In the genomic region with DNA sequence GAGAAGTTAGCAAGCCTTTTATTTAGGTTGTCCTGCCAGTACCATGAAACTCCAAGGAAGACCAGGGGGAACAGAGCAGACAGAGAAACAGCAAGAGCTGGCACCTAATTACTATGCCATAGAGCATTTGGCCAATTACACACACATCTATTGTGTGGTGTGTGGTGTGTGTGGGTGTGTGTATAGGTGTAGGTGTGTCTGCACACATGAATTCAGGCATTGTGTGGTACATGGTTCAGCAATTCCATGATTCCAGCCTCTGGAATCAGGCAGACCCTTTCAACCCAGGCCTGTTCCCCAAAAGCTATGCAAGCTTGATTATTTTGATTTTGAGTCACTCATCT, we compare ENCODE assay signal across 25 cellular contexts. TPM values are rescaled to one million over a fixed set of nuclear protein-coding genes. Genes with fewer than 3 reads are reported as not detected.
DNase-seq lines count a peak whose midpoint lies in the region; ATAC-seq and TF ChIP-seq lines count a peak whose summit lies in the region.
"Had no signal": no experiment of that assay in that cellular context is flagged by ENCODE, and none has a peak within 500 bp of the region (broad histone marks: within the 10 kb centered on the region; RNA-seq: fewer than 3 reads in every experiment).

No MANE protein-coding gene starts in this region.

- H3K27me3 ChIP-seq in body of pancreas: no peaks in the 10 kb centered on the region
- H3K27me3 ChIP-seq: BLaER1, Peyer's patch had no signal

- peak overlapping the region; percentile 38 for H3K4me3 Mint-ChIP-seq in Calu3 (ENCODE audit: low read depth, unreplicated experiment)
- no peak overlapping the region for H3K4me3 Mint-ChIP-seq in neural crest cell
- H3K4me3 Mint-ChIP-seq: CD4-positive, alpha-beta T cell; GM23338 had no signal

- CTCF ChIA-PET in Calu3 (lab: Charles Lee): interaction anchor here (0.6 to 1.7 kb wide), 9 partner anchors 11 to 160 kb away, joined by 3 to 4 read pairs (median 4); partner anchors contain the start of gene GPRC5B

- DNase-seq in Calu3 (no peak), body of pancreas (no peak), left lobe of liver (ENCODE audit: low spot score) (no peak), neural crest cell (ENCODE audit: low read depth, low spot score) (no peak), HuH-7.5 (ENCODE audit: low spot score) (no peak)
- DNase-seq in NK-92 treated with Interleukin-12 subunit alpha and Interleukin-12 subunit beta, amount 100 ng/mL, for 24 hours (lab: John Stamatoyannopoulos, UW): no peak
- DNase-seq: ACHN; CD4-positive, alpha-beta T cell; DMS153; KG1; NCI-H1092 treated with DMSO at 0.1 percent for 48 hours; NCI-H1436 treated with DMSO at 0.1 percent for 48 hours; NCI-H1930; NCI-H2227 treated with DMSO at 0.1 percent for 48 hours; NCI-H510A; NCI-H748 treated with DMSO at 0.1 percent for 48 hours; Peyer's patch had no signal

- H3K27ac Mint-ChIP-seq in Calu3 (ENCODE audit: unreplicated experiment): peak overlapping the region; percentile 82
- peak overlapping the region; percentile 83 for H3K27ac Mint-ChIP-seq in neural crest cell (ENCODE audit: unreplicated experiment)
- H3K27ac Mint-ChIP-seq: CD4-positive, alpha-beta T cell; GM23338 had no signal

- no peaks in the 10 kb centered on the region for H3K9me3 ChIP-seq in body of pancreas
- H3K9me3 ChIP-seq: BLaER1, Caco-2, Peyer's patch had no signal

- H3K27me3 Mint-ChIP-seq in Calu3 (ENCODE audit: unreplicated experiment) (no peaks in the 10 kb centered on the region), neural crest cell (ENCODE audit: low read depth) (no peaks in the 10 kb centered on the region)
- H3K27me3 Mint-ChIP-seq: CD4-positive, alpha-beta T cell had no signal

- no peaks in the 10 kb centered on the region for H3K36me3 ChIP-seq in body of pancreas (replicated peaks in 1 of 2; ENCODE audit: insufficient read depth in 1 of 2, low read depth in 2 of 2)
- H3K36me3 ChIP-seq: BLaER1, Peyer's patch had no signal

- H3K27ac ChIP-seq in body of pancreas: peak overlapping the region in 3 of 4 donors; percentile 52 to 68 (median 57)
- H3K27ac ChIP-seq: 22Rv1, BLaER1 had no signal

- no peaks in the 10 kb centered on the region for H3K9me3 Mint-ChIP-seq in Calu3 (ENCODE audit: low read depth, unreplicated experiment)
- H3K9me3 Mint-ChIP-seq in neural crest cell: no peaks in the 10 kb centered on the region
- H3K9me3 Mint-ChIP-seq: CD4-positive, alpha-beta T cell; GM23338 had no signal

- peaks cover 65% of the 10 kb centered on the region for H3K4me1 Mint-ChIP-seq in Calu3 (ENCODE audit: low read depth, unreplicated experiment)
- peaks cover 48% of the 10 kb centered on the region for H3K4me1 Mint-ChIP-seq in neural crest cell
- H3K4me1 Mint-ChIP-seq: GM23338 had no signal

- no peak for TF ChIP-seq CTCF in Calu3 (IDR thresholded peaks at IDR 0.05; ENCODE audit: unreplicated experiment)
- no peak for TF ChIP-seq CTCF in body of pancreas (IDR thresholded peaks at IDR 0.05)
- TF ChIP-seq CTCF in neural crest cell (conservative IDR thresholded peaks at IDR 0.05): no peak

- no peak for TF ChIP-seq POLR2A in body of pancreas (IDR thresholded peaks at IDR 0.05)

- intact Hi-C loops in Calu3 (cut with micrococcal nuclease; ENCODE audit: unreplicated experiment) (loop anchor here (1.0 kb wide), 1 partner anchor 11 kb away; no protein-coding TSS in a partner anchor), body of pancreas (cut with DNase I) (no loop called here)

- H3K4me3 ChIP-seq in body of pancreas: no peak overlapping the region
- H3K4me3 ChIP-seq: BLaER1, GM23338, Peyer's patch had no signal

- H3K36me3 Mint-ChIP-seq in Calu3 (ENCODE audit: insufficient read depth, unreplicated experiment) (peaks cover 31% of the 10 kb centered on the region), neural crest cell (ENCODE audit: low read depth) (peaks cover 11% of the 10 kb centered on the region)

- no TSS peak for BruUV-seq in Calu3 (replicated peaks; lab: Mats Ljungman, UMichigan)

- peaks cover 49% of the 10 kb centered on the region for H3K4me1 ChIP-seq in body of pancreas
- H3K4me1 ChIP-seq: BLaER1 had no signal

- no peak for ATAC-seq in body of pancreas
- peak; percentile 9 for ATAC-seq in left lobe of liver
- ATAC-seq in GM21360 (IDR thresholded peaks at IDR 0.05; ENCODE audit: unreplicated experiment): no peak
- no peak for ATAC-seq in GM19397 (IDR thresholded peaks at IDR 0.05; ENCODE audit: unreplicated experiment)
- ATAC-seq: GM23338, HCT116, SK-N-SH treated with all-trans-retinoic acid at 6 μM for 48 hours had no signal

RNA-seq across cellular contexts. Expression of gene IQCK, which starts 25.7 kb away (rescaled TPM):
- total RNA-seq in Calu3 (2022) (42.5 and 43.2 TPM in 2 replicates), body of pancreas (10 to 100 TPM; 10.9 to 52.7 TPM), left lobe of liver (2.5 TPM), neural crest cell (23.4 and 23.7 TPM in 2 replicates)

RNA-seq across cellular contexts. Expression of gene KNOP1, which starts 25.8 kb away (rescaled TPM):
- 84.9 and 99.0 TPM in 2 replicates for total RNA-seq in Calu3 (2022)
- 10 to 100 TPM in 1 of 2 donors, 1 to 10 TPM in 1; 8.6 to 12.2 TPM for total RNA-seq in body of pancreas
- 4.9 TPM for total RNA-seq in left lobe of liver
- total RNA-seq in neural crest cell: 77.9 and 84.4 TPM in 2 replicates
